Comparison of ENCODE assay signal across 12 cellular contexts in the genomic region with DNA sequence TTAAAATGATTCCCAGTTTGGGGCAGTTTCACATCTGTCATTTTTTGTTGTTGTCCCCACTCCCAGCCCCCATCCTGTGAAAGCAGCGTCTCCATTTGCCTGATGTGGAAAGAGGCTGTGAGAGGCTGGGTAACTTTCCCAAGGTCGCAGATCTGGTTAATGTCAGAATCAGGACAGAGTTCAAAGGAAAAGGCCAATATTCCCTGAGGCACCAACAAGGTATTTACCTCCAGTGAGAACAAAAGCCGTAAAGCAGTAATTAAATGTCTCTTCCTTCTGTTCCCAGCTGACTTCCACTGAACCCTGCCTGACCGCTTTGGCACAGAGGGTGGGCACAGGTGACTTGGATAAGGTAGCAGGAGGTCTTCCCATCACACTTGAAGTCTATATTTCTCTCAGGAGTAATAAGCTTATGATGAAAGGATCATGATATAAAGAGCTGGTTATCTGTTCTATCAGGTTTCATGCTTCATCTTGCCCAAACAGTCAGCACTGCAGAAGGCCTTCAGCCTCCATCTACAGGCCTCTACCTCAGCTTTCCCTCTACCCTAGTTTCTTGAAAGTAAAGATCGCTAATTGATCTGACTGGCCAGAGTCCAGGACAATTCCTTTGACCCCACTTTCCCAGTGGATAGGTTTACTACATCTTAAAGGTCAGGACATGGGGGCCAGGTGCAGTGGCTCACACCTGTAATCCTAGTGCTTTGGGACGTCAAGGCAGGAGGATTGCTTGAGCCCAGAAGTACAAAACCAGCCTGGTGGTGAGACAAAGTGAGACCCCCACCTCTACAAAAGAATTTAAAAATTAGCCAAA. TPM values are rescaled to one million over a fixed set of nuclear protein-coding genes. Genes with fewer than 3 reads are reported as not detected.
DNase-seq lines count a peak whose midpoint lies in the region; FAIRE-seq and TF ChIP-seq lines count a peak whose summit lies in the region.
"Had no signal": no experiment of that assay in that cellular context is flagged by ENCODE, and none has a peak within 500 bp of the region (broad histone marks: within the 10 kb centered on the region; RNA-seq: fewer than 3 reads in every experiment).

No MANE protein-coding gene starts in this region.

- H3K36me3 ChIP-seq in PC-9 (ENCODE audit: low read depth) (no peaks in the 10 kb centered on the region), osteoblast (ENCODE audit: insufficient read depth, low read length) (no peaks in the 10 kb centered on the region)
- H3K36me3 ChIP-seq: HAP-1 had no signal

- no peak overlapping the region for H3K4me3 ChIP-seq in AG04450 (ENCODE audit: low read depth, low read length)
- H3K4me3 ChIP-seq in PC-9 = peak overlapping the region; percentile 38; the same call in 1 of the 2 replicates
- no peak overlapping the region for H3K4me3 ChIP-seq in epithelial cell of esophagus (ENCODE audit: low read length)
- H3K4me3 ChIP-seq in osteoblast (ENCODE audit: insufficient read depth, low read length) = peak overlapping the region; percentile 48
- H3K4me3 ChIP-seq: HAP-1 had no signal

- H3K9me3 ChIP-seq in AG04450 (ENCODE audit: control insufficient read depth, insufficient read depth, low read length) (no peaks in the 10 kb centered on the region), PC-9 (ENCODE audit: insufficient read depth, low read depth) (0 out of 2 replicates have a peak, but pooled peaks cover 4% of the 10 kb centered on the region), osteoblast (ENCODE audit: low read depth, low read length) (no peaks in the 10 kb centered on the region)
- H3K9me3 ChIP-seq: HAP-1 had no signal

- H3K4me2 ChIP-seq in PC-9 = peak overlapping the region; percentile 81
- H3K4me2 ChIP-seq in osteoblast (ENCODE audit: insufficient read depth, low read length) = peak overlapping the region; percentile 69

- H2AFZ ChIP-seq in PC-9 (no peak overlapping the region), osteoblast (ENCODE audit: low read length) (no peak overlapping the region)

- intact Hi-C loops in PC-9 (cut with micrococcal nuclease; ENCODE audit: unreplicated experiment) = loop anchor here (2.0 to 5.0 kb wide), 2 partner anchors 138 to 434 kb away; partner anchors contain the start of gene HIPK3

- no peak for TF ChIP-seq CTCF in AG04450 (IDR thresholded peaks at IDR 0.05; ENCODE audit: low read depth, low read length)
- no peak; the same call in 1 of the 2 replicates for TF ChIP-seq CTCF in PC-9 (conservative IDR thresholded peaks at IDR 0.05)
- no peak for TF ChIP-seq CTCF in epithelial cell of esophagus (IDR thresholded peaks at IDR 0.05; ENCODE audit: insufficient read depth, low read depth, low read length, missing control alignments)
- TF ChIP-seq CTCF in osteoblast (IDR thresholded peaks at IDR 0.05; ENCODE audit: extremely low read depth, low read depth, low read length) = no peak
- TF ChIP-seq CTCF in D721Med (IDR thresholded peaks at IDR 0.05; ENCODE audit: insufficient read depth, missing control alignments) = no peak

- CTCF ChIA-PET in AG04450 (lab: Charles Lee) (interaction anchor here (0.8 to 9.9 kb wide), 7 partner anchors 51 to 625 kb away, joined by 3 to 210 read pairs (median 8); no protein-coding TSS in a partner anchor), PC-9 (lab: Charles Lee) (interaction anchor here (1.7 to 3.3 kb wide), 2 partner anchors 10 to 51 kb away, joined by 8 to 16 read pairs; partner anchors contain the start of gene C11orf91)

- BruUV-seq in PC-9 (replicated peaks; lab: Mats Ljungman, UMichigan) = no TSS peak

- POLR2A ChIA-PET in AG04450 (lab: Yijun Ruan, JAX) = interaction anchor here (0.5 to 2.8 kb wide), 8 partner anchors 9 to 530 kb away, joined by 3 to 30 read pairs (median 6); partner anchors contain the start of genes C11orf91, CD59 and CSTF3
- POLR2A ChIA-PET in PC-9 (lab: Charles Lee; ENCODE audit: unreplicated experiment) = interaction anchor here (0.5 to 1.3 kb wide), 7 partner anchors 10 to 797 kb away, joined by 3 to 73 read pairs (median 6); partner anchors contain the start of gene CD59

- no peaks in the 10 kb centered on the region for H3K27me3 ChIP-seq in AG04450 (ENCODE audit: control insufficient read depth, insufficient read depth, low read length)
- no peaks in the 10 kb centered on the region for H3K27me3 ChIP-seq in PC-9 (ENCODE audit: insufficient read depth, low read depth)
- H3K27me3 ChIP-seq in osteoblast (ENCODE audit: insufficient read depth, low read length) = no peaks in the 10 kb centered on the region

- H3F3A ChIP-seq in PC-9 (ENCODE audit: insufficient read depth, low read depth) = peaks cover 57% of the 10 kb centered on the region

- H4K20me1 ChIP-seq in PC-9 (ENCODE audit: insufficient read depth) (no peaks in the 10 kb centered on the region), osteoblast (ENCODE audit: insufficient read depth, low read length) (no peaks in the 10 kb centered on the region)

- H3K4me1 ChIP-seq in PC-9 (replicated peaks; ENCODE audit: insufficient read depth) = peaks cover 83% of the 10 kb centered on the region
- H3K4me1 ChIP-seq in osteoblast (ENCODE audit: insufficient read depth, low read length) = peaks cover 55% of the 10 kb centered on the region

- no peaks in the 10 kb centered on the region for H3K9me2 ChIP-seq in PC-9 (ENCODE audit: insufficient read depth)

- H3K27ac ChIP-seq in AG04450 (ENCODE audit: low read depth, low read length) (peak overlapping the region; percentile 98), PC-9 (peak overlapping the region; percentile 99), osteoblast (ENCODE audit: low read depth, low read length) (peak overlapping the region; percentile 99)

- FAIRE-seq in D721Med (lab: Jason Lieb, UNC) = no peak
- FAIRE-seq in HTR-8/SVneo (lab: Jason Lieb, UNC) = no peak

- DNase-seq in AG04450 (ENCODE audit: low read depth, low spot score) (no peak), PC-9 (peak; percentile 51 to 97), epithelial cell of esophagus (ENCODE audit: low read depth) (peak; percentile 63), osteoblast (ENCODE audit: insufficient read length, low spot score, missing footprints) (no peak), D721Med (ENCODE audit: insufficient read length, low spot score) (no peak), NCI-H1048 (lab: John Stamatoyannopoulos, UW) (no peak), HTR-8/SVneo (ENCODE audit: insufficient read length, low spot score) (no peak), NCI-H446 (lab: John Stamatoyannopoulos, UW) (no peak)
- DNase-seq: activated CD8-positive, alpha-beta T cell treated with anti-CD3 and anti-CD28 coated beads, Interleukin-2, amount 10 ng/mL, durations not matched to agents 7 days and 5 days; naive B cell had no signal

- H3K79me2 ChIP-seq in PC-9 (ENCODE audit: low read depth) = no peaks in the 10 kb centered on the region
- H3K79me2 ChIP-seq in osteoblast (ENCODE audit: insufficient read depth, low read length) = no peaks in the 10 kb centered on the region

RNA-seq across cellular contexts. Expression of gene C11orf91, which starts 9.4 kb away (rescaled TPM):
- polyA plus RNA-seq in AG04450 (2011; rRNA removed) = not detected in 2 replicates
- polyA minus RNA-seq in AG04450 (2011; rRNA and poly(A)+ RNA removed) = not detected in 2 replicates
- total RNA-seq in PC-9 (2021) (0.90 TPM in 1 of 2 replicates, not detected in the other), osteoblast (not detected in 2 replicates)
- total RNA-seq: activated CD8-positive, alpha-beta T cell treated with anti-CD3 and anti-CD28 coated beads, Interleukin-2, amount 10 ng/mL, durations not matched to agents 7 days and 5 days had no signal
- polyA plus RNA-seq: CD14-positive monocyte had no signal

RNA-seq across cellular contexts. Expression of gene CD59, which starts 45.0 kb away (rescaled TPM):
- polyA plus RNA-seq in AG04450 (2011; rRNA removed) = 1,182 and 1,226 TPM in 2 replicates
- polyA minus RNA-seq in AG04450 (2011; rRNA and poly(A)+ RNA removed) = 475 and 515 TPM in 2 replicates
- 288 and 291 TPM in 2 replicates for total RNA-seq in PC-9 (2021)
- total RNA-seq in osteoblast = 345 and 377 TPM in 2 replicates

Comparison
In these comparisons a context has a peak if more than half of its experiments do, and no peak if none do; other contexts are left out.
1. DNase-seq: peak in PC-9 (2 of 2) and epithelial cell of esophagus (single experiment); none in AG04450 (single experiment), osteoblast (single experiment), D721Med (single experiment), NCI-H1048 (single experiment), HTR-8/SVneo (single experiment) and NCI-H446 (0 of 2).
2. H3K4me3 ChIP-seq: peak in PC-9 (single experiment) and osteoblast (single experiment); none in AG04450 (single experiment) and epithelial cell of esophagus (single experiment).
3. Peak in every context shown above with its lines, with median percentiles within 50 percentile points of each other: H3K27ac ChIP-seq.